ENCODE assay signal across 17 cellular contexts in genomic region chr4:83180469-83180968, GRCh38.
A peak's percentile ranks its signal among the peaks of the same experiment; 100 is the strongest.
DNase-seq lines count a peak whose midpoint lies in the region; ATAC-seq and TF ChIP-seq lines count a peak whose summit lies in the region.
"Had no signal": no experiment of that assay in that cellular context is flagged by ENCODE, and none has a peak within 500 bp of the region (broad histone marks: within the 10 kb centered on the region; RNA-seq: fewer than 3 reads in every experiment).

No MANE protein-coding gene starts in this region.

- H3K9ac ChIP-seq in neuronal stem cell (ENCODE audit: low read depth, low read length, poor library complexity) (no peak overlapping the region), Karpas-422 (ENCODE audit: low read length) (no peak overlapping the region)

- H3K27me3 Mint-ChIP-seq in CD14-positive monocyte (ENCODE audit: low read depth in 3 of 3) = no peaks in the 10 kb centered on the region
- H3K27me3 Mint-ChIP-seq: activated naive CD4-positive, alpha-beta T cell treated with anti-CD3 and anti-CD28 coated beads, Interleukin-2, amount 50 U/mL, for 24 hours had no signal

- H3K4me1 Mint-ChIP-seq in CD14-positive monocyte = peaks cover 15% of the 10 kb centered on the region
- H3K4me1 Mint-ChIP-seq: activated naive CD4-positive, alpha-beta T cell treated with anti-CD3 and anti-CD28 coated beads, Interleukin-2, amount 50 U/mL, for 24 hours had no signal

- no peak overlapping the region for H2BK120ac ChIP-seq in neuronal stem cell (ENCODE audit: low read depth, low read length)

- no peak overlapping the region for H2BK12ac ChIP-seq in neuronal stem cell (ENCODE audit: low read length)

- H2BK5ac ChIP-seq in neuronal stem cell (ENCODE audit: low read length) = no peak overlapping the region

- H3K4me2 ChIP-seq in neuronal stem cell (ENCODE audit: insufficient read depth, low read length, poor library complexity, severe bottlenecking) = no peak overlapping the region
- no peak overlapping the region for H3K4me2 ChIP-seq in Karpas-422 (ENCODE audit: low read depth, low read length, poor library complexity, severe bottlenecking)

- H3K4me3 ChIP-seq in HL-60 (replicated peaks; ENCODE audit: insufficient read depth, low read length) (no peak overlapping the region), neuronal stem cell (ENCODE audit: low read length in 2 of 2) (no peak overlapping the region), Karpas-422 (ENCODE audit: low read length) (no peak overlapping the region)
- H3K4me3 ChIP-seq: tibial nerve had no signal

- H3K9me2 ChIP-seq in Karpas-422 (replicated peaks; ENCODE audit: insufficient read depth, low read length) = no peaks in the 10 kb centered on the region

- no peaks in the 10 kb centered on the region for H4K20me1 ChIP-seq in Karpas-422 (ENCODE audit: insufficient read depth, low read depth, low read length)

- no peak overlapping the region for H2AK5ac ChIP-seq in neuronal stem cell (ENCODE audit: low read depth, low read length)

- no peak overlapping the region for H3K4ac ChIP-seq in neuronal stem cell (ENCODE audit: low read length)

- no peaks in the 10 kb centered on the region for H3K9me3 Mint-ChIP-seq in CD14-positive monocyte
- H3K9me3 Mint-ChIP-seq: activated naive CD4-positive, alpha-beta T cell treated with anti-CD3 and anti-CD28 coated beads, Interleukin-2, amount 50 U/mL, for 24 hours; immature natural killer cell had no signal

- TF ChIP-seq CTCF in CD14-positive monocyte (IDR thresholded peaks at IDR 0.05) (no peak), HL-60 (IDR thresholded peaks at IDR 0.05; ENCODE audit: insufficient read depth, low read length) (no peak)

- H2AFZ ChIP-seq in neuronal stem cell (ENCODE audit: low read length) = no peak overlapping the region
- H2AFZ ChIP-seq in Karpas-422 (ENCODE audit: low read length) = no peak overlapping the region

- ATAC-seq in GM19025 (IDR thresholded peaks at IDR 0.05; ENCODE audit: low read depth, unreplicated experiment) (peak; percentile 69), HG02610 (IDR thresholded peaks at IDR 0.05; ENCODE audit: unreplicated experiment) (peak; percentile 70)
- ATAC-seq: Panc1 had no signal

- H2BK15ac ChIP-seq in neuronal stem cell (ENCODE audit: low read length) = no peak overlapping the region

- no peak overlapping the region for H3K18ac ChIP-seq in neuronal stem cell (ENCODE audit: low read length)

- no peaks in the 10 kb centered on the region for H3K36me3 Mint-ChIP-seq in CD14-positive monocyte
- H3K36me3 Mint-ChIP-seq: activated naive CD4-positive, alpha-beta T cell treated with anti-CD3 and anti-CD28 coated beads, Interleukin-2, amount 50 U/mL, for 24 hours had no signal

- H3K27me3 ChIP-seq in HL-60 (ENCODE audit: insufficient read depth, poor library complexity, severe bottlenecking) (no peaks in the 10 kb centered on the region), neuronal stem cell (ENCODE audit: control insufficient read depth in 3 of 3, insufficient read depth in 3 of 3, low read depth in 1 of 3, low read length in 3 of 3) (no peaks in the 10 kb centered on the region), Karpas-422 (ENCODE audit: low read length) (no peaks in the 10 kb centered on the region)
- H3K27me3 ChIP-seq: tibial nerve had no signal

- H3K36me3 ChIP-seq in neuronal stem cell (replicated peaks in 1 of 2; ENCODE audit: control insufficient read depth in 2 of 2, insufficient read depth in 2 of 2, low read length in 2 of 2) (no peaks in the 10 kb centered on the region), Karpas-422 (ENCODE audit: insufficient read depth, low read length) (no peaks in the 10 kb centered on the region)
- H3K36me3 ChIP-seq: tibial nerve had no signal

- H3K4me3 Mint-ChIP-seq in CD14-positive monocyte = peak overlapping the region in 1 of 2 donors; percentile 82
- H3K4me3 Mint-ChIP-seq: activated naive CD4-positive, alpha-beta T cell treated with anti-CD3 and anti-CD28 coated beads, Interleukin-2, amount 50 U/mL, for 24 hours; immature natural killer cell had no signal

- no peak overlapping the region for H4K91ac ChIP-seq in neuronal stem cell (ENCODE audit: low read depth, low read length, poor library complexity)

- DNase-seq in CD14-positive monocyte (ENCODE audit: low spot score) = no peak
- no peak for DNase-seq in HL-60 (ENCODE audit: low read depth in 1 of 2, low spot score in 1 of 2)
- DNase-seq in NCI-H2081 (lab: John Stamatoyannopoulos, UW) = no peak
- no peak for DNase-seq in neuronal stem cell (ENCODE audit: low spot score)
- no peak for DNase-seq in Karpas-422
- DNase-seq in AML-193 (lab: John Stamatoyannopoulos, UW) = no peak
- DNase-seq: activated CD8-positive, alpha-beta memory T cell treated with anti-CD3 and anti-CD28 coated beads, Interleukin-2, amount 50 U/mL, for 48 hours; Caco-2; effector CD8-positive, alpha-beta T cell; immature natural killer cell; NCI-H1048; NCI-H446 had no signal

- no peak overlapping the region for H4K8ac ChIP-seq in neuronal stem cell (ENCODE audit: low read depth, low read length)

- H3K4me1 ChIP-seq in neuronal stem cell (ENCODE audit: control insufficient read depth in 2 of 2, insufficient read depth in 1 of 2, low read depth in 1 of 2, low read length in 2 of 2) (no peaks in the 10 kb centered on the region), Karpas-422 (ENCODE audit: low read length) (no peaks in the 10 kb centered on the region)
- H3K4me1 ChIP-seq: Caco-2, tibial nerve had no signal

- H3K27ac ChIP-seq in HL-60 (replicated peaks) (peak overlapping the region; percentile 0; the same call in 1 of the 2 replicates), neuronal stem cell (replicated peaks; ENCODE audit: low read length) (no peak overlapping the region), Karpas-422 (ENCODE audit: low read length) (no peak overlapping the region)
- H3K27ac ChIP-seq: tibial nerve had no signal

- intact Hi-C loops in CD14-positive monocyte (cut with micrococcal nuclease) = no loop called here

- H3K9me3 ChIP-seq in neuronal stem cell (replicated peaks in 1 of 2; ENCODE audit: control insufficient read depth in 2 of 2, insufficient read depth in 1 of 2, low read depth in 1 of 2, low read length in 2 of 2) (no peaks in the 10 kb centered on the region), Karpas-422 (ENCODE audit: low read length) (no peaks in the 10 kb centered on the region)
- H3K9me3 ChIP-seq: Caco-2, tibial nerve had no signal

- peak overlapping the region in 4 of 7 donors; percentile 40 to 79 (median 66) for H3K27ac Mint-ChIP-seq in CD14-positive monocyte
- H3K27ac Mint-ChIP-seq: activated naive CD4-positive, alpha-beta T cell treated with anti-CD3 and anti-CD28 coated beads, Interleukin-2, amount 50 U/mL, for 24 hours; immature natural killer cell had no signal

- H3K14ac ChIP-seq in neuronal stem cell (ENCODE audit: low read length) = no peak overlapping the region

- no peak overlapping the region for H3K23ac ChIP-seq in neuronal stem cell (ENCODE audit: low read depth, low read length, poor library complexity)

- H3K79me2 ChIP-seq in Karpas-422 (ENCODE audit: low read length) = no peaks in the 10 kb centered on the region

- no CpG with 5 or more reads among the region's 7 CpGs for WGBS in neuronal stem cell (ENCODE audit: extremely low coverage in 2 of 2, insufficient read length in 2 of 2, insufficient replicate concordance in 1 of 2), 2 donors

- no peaks in the 10 kb centered on the region for H3K79me1 ChIP-seq in neuronal stem cell (ENCODE audit: low read depth, low read length)
